ENCODE assay signal across 19 cellular contexts in genomic region chr5:170113517-170113891, GRCh38. TPM values are rescaled to one million over a fixed set of nuclear protein-coding genes. Genes with fewer than 3 reads are reported as not detected.
"Had no signal": no experiment of that assay in that cellular context is flagged by ENCODE, and none has a peak within 500 bp of the region (broad histone marks: within the 10 kb centered on the region; RNA-seq: fewer than 3 reads in every experiment).

No MANE protein-coding gene starts in this region.

- H3K36me3 Mint-ChIP-seq: naive thymus-derived CD8-positive, alpha-beta T cell; stimulated activated effector memory CD8-positive, alpha-beta T cell treated with anti-CD3 and anti-CD28 coated beads, Interleukin-12 subunit alpha, Interleukin-12 subunit beta, amount 100 ng/mL, for 72 hours had no signal

- H3K27me3 ChIP-seq: cardiac muscle cell, heart left ventricle, right lobe of liver, thyroid gland, vagina had no signal

- H3K9me3 ChIP-seq: mucosa of descending colon, psoas muscle, right lobe of liver, thyroid gland, vagina had no signal

- H3K36me3 ChIP-seq: cardiac muscle cell, heart left ventricle, right lobe of liver, thyroid gland, vagina had no signal

- H3K9me3 Mint-ChIP-seq: activated naive CD4-positive, alpha-beta T cell treated with anti-CD3 and anti-CD28 coated beads for 36 hours; activated T-helper 17 cell treated with anti-CD3 and anti-CD28 coated beads, Interleukin-2, amount 50 U/mL, for 72 hours; naive thymus-derived CD8-positive, alpha-beta T cell; stimulated activated effector memory CD8-positive, alpha-beta T cell treated with anti-CD3 and anti-CD28 coated beads, Interleukin-12 subunit alpha, Interleukin-12 subunit beta, amount 100 ng/mL, for 72 hours had no signal

- H3K27ac Mint-ChIP-seq: activated CD8-positive, alpha-beta T cell treated with anti-CD3 and anti-CD28 coated beads, Interleukin-2, amount 10 ng/mL, durations not matched to agents 7 days and 5 days; activated naive CD4-positive, alpha-beta T cell treated with anti-CD3 and anti-CD28 coated beads for 36 hours; activated T-helper 17 cell treated with anti-CD3 and anti-CD28 coated beads, Interleukin-2, amount 50 U/mL, for 72 hours; naive thymus-derived CD8-positive, alpha-beta T cell; stimulated activated effector memory CD8-positive, alpha-beta T cell treated with anti-CD3 and anti-CD28 coated beads, Interleukin-12 subunit alpha, Interleukin-12 subunit beta, amount 100 ng/mL, for 72 hours had no signal

- H3K4me1 Mint-ChIP-seq: activated T-helper 17 cell treated with anti-CD3 and anti-CD28 coated beads, Interleukin-2, amount 50 U/mL, for 72 hours; naive thymus-derived CD8-positive, alpha-beta T cell; stimulated activated effector memory CD8-positive, alpha-beta T cell treated with anti-CD3 and anti-CD28 coated beads, Interleukin-12 subunit alpha, Interleukin-12 subunit beta, amount 100 ng/mL, for 72 hours had no signal

- H3K4me1 ChIP-seq: heart left ventricle, psoas muscle, right lobe of liver, thyroid gland, vagina had no signal

- H3K4me3 Mint-ChIP-seq: activated CD8-positive, alpha-beta T cell treated with anti-CD3 and anti-CD28 coated beads, Interleukin-2, amount 10 ng/mL, durations not matched to agents 7 days and 5 days; activated naive CD4-positive, alpha-beta T cell treated with anti-CD3 and anti-CD28 coated beads for 36 hours; activated T-helper 17 cell treated with anti-CD3 and anti-CD28 coated beads, Interleukin-2, amount 50 U/mL, for 72 hours; naive thymus-derived CD8-positive, alpha-beta T cell; stimulated activated effector memory CD8-positive, alpha-beta T cell treated with anti-CD3 and anti-CD28 coated beads, Interleukin-12 subunit alpha, Interleukin-12 subunit beta, amount 100 ng/mL, for 72 hours had no signal

- H3K4me3 ChIP-seq: cardiac muscle cell, heart left ventricle, mucosa of descending colon, psoas muscle, right lobe of liver, thyroid gland, vagina had no signal

- DNase-seq: activated CD4-positive, alpha-beta T cell treated with anti-CD3 and anti-CD28 coated beads for 4 hours; activated CD8-positive, alpha-beta T cell treated with anti-CD3 and anti-CD28 coated beads, Interleukin-2, amount 10 ng/mL, durations not matched to agents 7 days and 5 days; activated naive CD4-positive, alpha-beta T cell treated with anti-CD3 and anti-CD28 coated beads for 36 hours; foreskin melanocyte; heart left ventricle; left colon; mucosa of descending colon; psoas muscle; right lobe of liver; thyroid gland had no signal

- H3K27ac ChIP-seq: cardiac muscle cell, heart left ventricle, psoas muscle, right lobe of liver, thyroid gland, vagina, VCaP had no signal

RNA-seq across cellular contexts. Expression of gene FOXI1, which starts 7.8 kb away (rescaled TPM):
- total RNA-seq: activated CD8-positive, alpha-beta T cell treated with anti-CD3 and anti-CD28 coated beads, Interleukin-2, amount 10 ng/mL, durations not matched to agents 7 days and 5 days; activated naive CD4-positive, alpha-beta T cell treated with anti-CD3 and anti-CD28 coated beads for 36 hours; activated T-helper 17 cell treated with anti-CD3 and anti-CD28 coated beads, Interleukin-2, amount 50 U/mL, for 72 hours; cardiac muscle cell; endothelial cell of umbilical vein; heart left ventricle; lung microvascular endothelial cell; naive thymus-derived CD8-positive, alpha-beta T cell; osteoblast; psoas muscle; right lobe of liver; thyroid gland; vagina had no signal
